Comparison of ENCODE assay signal across 1 cellular context in the genomic region with DNA sequence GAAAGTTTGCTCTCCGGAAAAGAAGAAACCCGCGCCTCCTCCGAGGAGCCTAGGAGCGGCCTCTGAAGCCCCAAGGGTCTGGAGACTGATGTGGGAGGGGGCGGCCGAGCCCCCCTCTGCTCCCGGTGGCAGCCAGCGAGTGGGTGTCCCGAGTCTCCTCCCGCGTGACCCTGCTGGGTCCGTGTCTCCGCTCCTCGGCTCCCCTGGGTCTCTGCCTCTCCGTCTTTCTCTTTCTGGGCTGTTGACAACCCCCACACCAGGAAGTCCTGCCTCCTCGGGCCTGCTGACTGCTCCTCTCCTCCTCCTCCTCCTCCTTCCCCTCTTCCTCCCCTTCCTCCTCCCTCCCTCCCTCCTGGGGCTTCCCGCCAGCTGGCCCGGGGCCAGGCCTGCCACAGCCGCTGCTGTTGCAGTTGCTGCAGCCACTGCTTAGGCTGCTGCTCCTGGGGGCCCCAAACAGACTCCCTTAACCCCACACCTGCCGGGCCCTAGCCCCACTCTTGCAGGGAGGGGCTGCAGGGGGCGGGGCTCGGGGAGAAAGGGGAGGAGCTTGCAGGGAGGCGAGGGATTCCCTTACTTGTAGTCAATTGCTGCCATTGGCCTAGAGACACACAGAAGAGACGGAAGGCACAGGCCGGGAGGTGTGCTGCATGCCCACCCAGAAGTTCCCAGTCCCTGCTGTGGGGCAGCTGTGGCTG.
TF ChIP-seq lines count a peak whose summit lies in the region.

A gene (minus strand): TSS at position 249 of the 695 bp plus-strand sequence. CDS start 1,176 bp downstream, outside the sequence.

TF ChIP-seq in K562, 482 proteins besides CTCF, POLR2A, EP300 and RAD21 (continued from another document and continues in another):
- TF ChIP-seq, protein P1, sequence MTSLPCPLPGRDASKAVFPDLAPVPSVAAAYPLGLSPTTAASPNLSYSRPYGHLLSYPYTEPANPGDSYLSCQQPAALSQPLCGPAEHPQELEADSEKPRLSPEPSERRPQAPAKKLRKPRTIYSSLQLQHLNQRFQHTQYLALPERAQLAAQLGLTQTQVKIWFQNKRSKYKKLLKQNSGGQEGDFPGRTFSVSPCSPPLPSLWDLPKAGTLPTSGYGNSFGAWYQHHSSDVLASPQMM (CRISPR knock-in tag; IDR thresholded peaks at IDR 0.05) = no peak
- TF ChIP-seq CHD4 (IDR thresholded peaks at IDR 0.05; ENCODE audit: insufficient read depth, insufficient replicate concordance, low read depth, low read length, poor library complexity, severe bottlenecking) (no peak), ZNF436 (CRISPR knock-in tag; IDR thresholded peaks at IDR 0.05) (no peak), LEF1 (IDR thresholded peaks at IDR 0.05) (peak; percentile 92), CHD2 (IDR thresholded peaks at IDR 0.05; ENCODE audit: low read depth, low read length) (0 out of 2 replicates have a peak, but pooled peaks have one; percentile 43), ZNF316 (IDR thresholded peaks at IDR 0.05) (no peak), ZNF79 (CRISPR knock-in tag; IDR thresholded peaks at IDR 0.05; ENCODE audit: low read depth) (no peak), PCBP1 (IDR thresholded peaks at IDR 0.05; ENCODE audit: low read depth, low read length, poor library complexity, severe bottlenecking) (peak; percentile 97), CEBPB (tag; IDR thresholded peaks at IDR 0.05) (no peak), ADNP (tag; IDR thresholded peaks at IDR 0.05) (no peak), ZNF347 (CRISPR knock-in tag; IDR thresholded peaks at IDR 0.05; ENCODE audit: low read depth) (no peak), FUS (optimal IDR thresholded peaks at IDR 0.05; ENCODE audit: low read depth, low read length) (no peak), FOXJ2 (tag; IDR thresholded peaks at IDR 0.05) (no peak), ZNF445 (CRISPR knock-in tag; IDR thresholded peaks at IDR 0.05; ENCODE audit: low read depth) (no peak), KHSRP (IDR thresholded peaks at IDR 0.05) (no peak), CBFB (CRISPR knock-in tag; IDR thresholded peaks at IDR 0.05) (no peak), ZNF695 (CRISPR knock-in tag; IDR thresholded peaks at IDR 0.05) (no peak), SIX5 (IDR thresholded peaks at IDR 0.05; ENCODE audit: borderline replicate concordance in 1 of 2, insufficient read depth in 1 of 2, low read depth in 1 of 2, low read length in 2 of 2) (no peak)
- TF ChIP-seq, protein P2, sequence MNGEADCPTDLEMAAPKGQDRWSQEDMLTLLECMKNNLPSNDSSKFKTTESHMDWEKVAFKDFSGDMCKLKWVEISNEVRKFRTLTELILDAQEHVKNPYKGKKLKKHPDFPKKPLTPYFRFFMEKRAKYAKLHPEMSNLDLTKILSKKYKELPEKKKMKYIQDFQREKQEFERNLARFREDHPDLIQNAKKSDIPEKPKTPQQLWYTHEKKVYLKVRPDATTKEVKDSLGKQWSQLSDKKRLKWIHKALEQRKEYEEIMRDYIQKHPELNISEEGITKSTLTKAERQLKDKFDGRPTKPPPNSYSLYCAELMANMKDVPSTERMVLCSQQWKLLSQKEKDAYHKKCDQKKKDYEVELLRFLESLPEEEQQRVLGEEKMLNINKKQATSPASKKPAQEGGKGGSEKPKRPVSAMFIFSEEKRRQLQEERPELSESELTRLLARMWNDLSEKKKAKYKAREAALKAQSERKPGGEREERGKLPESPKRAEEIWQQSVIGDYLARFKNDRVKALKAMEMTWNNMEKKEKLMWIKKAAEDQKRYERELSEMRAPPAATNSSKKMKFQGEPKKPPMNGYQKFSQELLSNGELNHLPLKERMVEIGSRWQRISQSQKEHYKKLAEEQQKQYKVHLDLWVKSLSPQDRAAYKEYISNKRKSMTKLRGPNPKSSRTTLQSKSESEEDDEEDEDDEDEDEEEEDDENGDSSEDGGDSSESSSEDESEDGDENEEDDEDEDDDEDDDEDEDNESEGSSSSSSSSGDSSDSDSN (IDR thresholded peaks at IDR 0.05; ENCODE audit: borderline replicate concordance in 1 of 2, low read depth in 2 of 2, low read length in 2 of 2) = 0 out of 4 replicates have a peak, but pooled peaks of 1 of the 2 experiments have one; percentile 77
- TF ChIP-seq, protein P3, sequence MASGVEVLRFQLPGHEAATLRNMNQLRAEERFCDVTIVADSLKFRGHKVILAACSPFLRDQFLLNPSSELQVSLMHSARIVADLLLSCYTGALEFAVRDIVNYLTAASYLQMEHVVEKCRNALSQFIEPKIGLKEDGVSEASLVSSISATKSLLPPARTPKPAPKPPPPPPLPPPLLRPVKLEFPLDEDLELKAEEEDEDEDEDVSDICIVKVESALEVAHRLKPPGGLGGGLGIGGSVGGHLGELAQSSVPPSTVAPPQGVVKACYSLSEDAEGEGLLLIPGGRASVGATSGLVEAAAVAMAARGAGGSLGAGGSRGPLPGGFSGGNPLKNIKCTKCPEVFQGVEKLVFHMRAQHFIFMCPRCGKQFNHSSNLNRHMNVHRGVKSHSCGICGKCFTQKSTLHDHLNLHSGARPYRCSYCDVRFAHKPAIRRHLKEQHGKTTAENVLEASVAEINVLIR (CRISPR knock-in tag; IDR thresholded peaks at IDR 0.05) = no peak
- TF ChIP-seq, protein P4, sequence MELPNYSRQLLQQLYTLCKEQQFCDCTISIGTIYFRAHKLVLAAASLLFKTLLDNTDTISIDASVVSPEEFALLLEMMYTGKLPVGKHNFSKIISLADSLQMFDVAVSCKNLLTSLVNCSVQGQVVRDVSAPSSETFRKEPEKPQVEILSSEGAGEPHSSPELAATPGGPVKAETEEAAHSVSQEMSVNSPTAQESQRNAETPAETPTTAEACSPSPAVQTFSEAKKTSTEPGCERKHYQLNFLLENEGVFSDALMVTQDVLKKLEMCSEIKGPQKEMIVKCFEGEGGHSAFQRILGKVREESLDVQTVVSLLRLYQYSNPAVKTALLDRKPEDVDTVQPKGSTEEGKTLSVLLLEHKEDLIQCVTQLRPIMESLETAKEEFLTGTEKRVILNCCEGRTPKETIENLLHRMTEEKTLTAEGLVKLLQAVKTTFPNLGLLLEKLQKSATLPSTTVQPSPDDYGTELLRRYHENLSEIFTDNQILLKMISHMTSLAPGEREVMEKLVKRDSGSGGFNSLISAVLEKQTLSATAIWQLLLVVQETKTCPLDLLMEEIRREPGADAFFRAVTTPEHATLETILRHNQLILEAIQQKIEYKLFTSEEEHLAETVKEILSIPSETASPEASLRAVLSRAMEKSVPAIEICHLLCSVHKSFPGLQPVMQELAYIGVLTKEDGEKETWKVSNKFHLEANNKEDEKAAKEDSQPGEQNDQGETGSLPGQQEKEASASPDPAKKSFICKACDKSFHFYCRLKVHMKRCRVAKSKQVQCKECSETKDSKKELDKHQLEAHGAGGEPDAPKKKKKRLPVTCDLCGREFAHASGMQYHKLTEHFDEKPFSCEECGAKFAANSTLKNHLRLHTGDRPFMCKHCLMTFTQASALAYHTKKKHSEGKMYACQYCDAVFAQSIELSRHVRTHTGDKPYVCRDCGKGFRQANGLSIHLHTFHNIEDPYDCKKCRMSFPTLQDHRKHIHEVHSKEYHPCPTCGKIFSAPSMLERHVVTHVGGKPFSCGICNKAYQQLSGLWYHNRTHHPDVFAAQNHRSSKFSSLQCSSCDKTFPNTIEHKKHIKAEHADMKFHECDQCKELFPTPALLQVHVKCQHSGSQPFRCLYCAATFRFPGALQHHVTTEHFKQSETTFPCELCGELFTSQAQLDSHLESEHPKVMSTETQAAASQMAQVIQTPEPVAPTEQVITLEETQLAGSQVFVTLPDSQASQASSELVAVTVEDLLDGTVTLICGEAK (IDR thresholded peaks at IDR 0.05) = peak; percentile 75
- TF ChIP-seq, protein P4 (CRISPR knock-in tag; IDR thresholded peaks at IDR 0.05) = no peak
- TF ChIP-seq, protein P5, sequence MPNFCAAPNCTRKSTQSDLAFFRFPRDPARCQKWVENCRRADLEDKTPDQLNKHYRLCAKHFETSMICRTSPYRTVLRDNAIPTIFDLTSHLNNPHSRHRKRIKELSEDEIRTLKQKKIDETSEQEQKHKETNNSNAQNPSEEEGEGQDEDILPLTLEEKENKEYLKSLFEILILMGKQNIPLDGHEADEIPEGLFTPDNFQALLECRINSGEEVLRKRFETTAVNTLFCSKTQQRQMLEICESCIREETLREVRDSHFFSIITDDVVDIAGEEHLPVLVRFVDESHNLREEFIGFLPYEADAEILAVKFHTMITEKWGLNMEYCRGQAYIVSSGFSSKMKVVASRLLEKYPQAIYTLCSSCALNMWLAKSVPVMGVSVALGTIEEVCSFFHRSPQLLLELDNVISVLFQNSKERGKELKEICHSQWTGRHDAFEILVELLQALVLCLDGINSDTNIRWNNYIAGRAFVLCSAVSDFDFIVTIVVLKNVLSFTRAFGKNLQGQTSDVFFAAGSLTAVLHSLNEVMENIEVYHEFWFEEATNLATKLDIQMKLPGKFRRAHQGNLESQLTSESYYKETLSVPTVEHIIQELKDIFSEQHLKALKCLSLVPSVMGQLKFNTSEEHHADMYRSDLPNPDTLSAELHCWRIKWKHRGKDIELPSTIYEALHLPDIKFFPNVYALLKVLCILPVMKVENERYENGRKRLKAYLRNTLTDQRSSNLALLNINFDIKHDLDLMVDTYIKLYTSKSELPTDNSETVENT (CRISPR knock-in tag; IDR thresholded peaks at IDR 0.05) = peak; percentile 81
- TF ChIP-seq, protein P6, sequence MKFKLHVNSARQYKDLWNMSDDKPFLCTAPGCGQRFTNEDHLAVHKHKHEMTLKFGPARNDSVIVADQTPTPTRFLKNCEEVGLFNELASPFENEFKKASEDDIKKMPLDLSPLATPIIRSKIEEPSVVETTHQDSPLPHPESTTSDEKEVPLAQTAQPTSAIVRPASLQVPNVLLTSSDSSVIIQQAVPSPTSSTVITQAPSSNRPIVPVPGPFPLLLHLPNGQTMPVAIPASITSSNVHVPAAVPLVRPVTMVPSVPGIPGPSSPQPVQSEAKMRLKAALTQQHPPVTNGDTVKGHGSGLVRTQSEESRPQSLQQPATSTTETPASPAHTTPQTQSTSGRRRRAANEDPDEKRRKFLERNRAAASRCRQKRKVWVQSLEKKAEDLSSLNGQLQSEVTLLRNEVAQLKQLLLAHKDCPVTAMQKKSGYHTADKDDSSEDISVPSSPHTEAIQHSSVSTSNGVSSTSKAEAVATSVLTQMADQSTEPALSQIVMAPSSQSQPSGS (CRISPR knock-in tag; IDR thresholded peaks at IDR 0.05) = no peak
